ENCODE assay signal across 1 cellular context in genomic region chr10:79081353-79082034, GRCh38.
TF ChIP-seq lines count a peak whose summit lies in the region.

No MANE protein-coding gene starts in this region.

TF ChIP-seq in SK-N-SH, 30 proteins besides CTCF, POLR2A, EP300 and RAD21 (continued from another document):
- TF ChIP-seq, protein P1, sequence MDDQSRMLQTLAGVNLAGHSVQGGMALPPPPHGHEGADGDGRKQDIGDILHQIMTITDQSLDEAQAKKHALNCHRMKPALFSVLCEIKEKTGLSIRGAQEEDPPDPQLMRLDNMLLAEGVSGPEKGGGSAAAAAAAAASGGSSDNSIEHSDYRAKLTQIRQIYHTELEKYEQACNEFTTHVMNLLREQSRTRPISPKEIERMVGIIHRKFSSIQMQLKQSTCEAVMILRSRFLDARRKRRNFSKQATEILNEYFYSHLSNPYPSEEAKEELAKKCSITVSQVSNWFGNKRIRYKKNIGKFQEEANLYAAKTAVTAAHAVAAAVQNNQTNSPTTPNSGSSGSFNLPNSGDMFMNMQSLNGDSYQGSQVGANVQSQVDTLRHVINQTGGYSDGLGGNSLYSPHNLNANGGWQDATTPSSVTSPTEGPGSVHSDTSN (IDR thresholded peaks at IDR 0.05) = no peak
- TF ChIP-seq SIN3A (IDR thresholded peaks at IDR 0.05; ENCODE audit: borderline replicate concordance, low read depth, low read length) (no peak), RCOR1 (IDR thresholded peaks at IDR 0.05; ENCODE audit: low read length) (no peak), FOSL2 (IDR thresholded peaks at IDR 0.05; ENCODE audit: borderline replicate concordance, low read depth) (no peak; the same call in 1 of the 2 replicates), EZH2phosphoT487 (IDR thresholded peaks at IDR 0.05; ENCODE audit: borderline replicate concordance, low read depth) (no peak), RXRA (IDR thresholded peaks at IDR 0.05; ENCODE audit: borderline replicate concordance, low read depth) (0 out of 2 replicates have a peak, but pooled peaks have one; percentile 34), TCF12 (IDR thresholded peaks at IDR 0.05) (peak; percentile 39; the same call in 1 of the 2 replicates), GATA2 (CRISPR knock-in tag; IDR thresholded peaks at IDR 0.05) (no peak), CHD2 (IDR thresholded peaks at IDR 0.05; ENCODE audit: low read length, partially characterized antibody) (no peak)
